In the genomic region with DNA sequence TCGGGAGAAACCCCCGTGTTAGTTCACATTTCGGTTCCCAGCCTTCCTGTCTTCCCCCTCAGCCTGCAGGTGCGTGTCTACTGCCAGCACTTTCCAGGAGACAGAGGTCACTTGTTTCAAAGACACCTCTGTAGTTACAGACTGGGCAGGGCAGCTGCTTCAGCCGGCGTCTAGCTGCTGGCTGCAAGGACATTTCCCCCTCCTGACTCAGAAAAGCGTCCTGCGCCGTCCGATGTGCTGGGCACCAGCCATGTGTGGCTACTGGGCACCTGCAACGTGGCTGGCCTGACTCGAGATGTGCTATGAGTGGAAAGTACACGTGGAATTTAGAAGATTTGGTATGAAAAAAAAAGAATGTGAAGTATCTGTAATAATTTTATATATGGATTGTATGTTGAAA, we compare ENCODE assay signal across 14 cellular contexts. TPM values are rescaled to one million over a fixed set of nuclear protein-coding genes. Genes with fewer than 3 reads are reported as not detected.
DNase-seq lines count a peak whose midpoint lies in the region; ATAC-seq, FAIRE-seq and TF ChIP-seq lines count a peak whose summit lies in the region.
"Had no signal": no experiment of that assay in that cellular context is flagged by ENCODE, and none has a peak within 500 bp of the region (broad histone marks: within the 10 kb centered on the region; RNA-seq: fewer than 3 reads in every experiment).

No MANE protein-coding gene starts in this region.

- TF ChIP-seq CTCF in astrocyte (IDR thresholded peaks at IDR 0.05; ENCODE audit: insufficient read depth, low read depth, low read length), result no peak
- no peak for TF ChIP-seq CTCF in parathyroid adenoma (IDR thresholded peaks at IDR 0.05)
- no peak for TF ChIP-seq CTCF in foreskin keratinocyte (conservative IDR thresholded peaks at IDR 0.05)
- TF ChIP-seq CTCF in activated CD8-positive, alpha-beta T cell treated with anti-CD3 and anti-CD28 coated beads for 36 hours (IDR thresholded peaks at IDR 0.05), result no peak

- no peaks in the 10 kb centered on the region for H4K20me1 ChIP-seq in BLaER1
- peaks cover 100% of the 10 kb centered on the region for H4K20me1 ChIP-seq in astrocyte (ENCODE audit: insufficient read depth, low read length)

- FAIRE-seq in astrocyte (lab: Jason Lieb, UNC) (no peak), islet of Langerhans (lab: Jason Lieb, UNC) (peak; percentile 36)
- FAIRE-seq: G401.6 had no signal

- peak overlapping the region; percentile 100 for H3K27ac ChIP-seq in BLaER1
- peak overlapping the region; percentile 47 for H3K27ac ChIP-seq in astrocyte (ENCODE audit: low read depth, low read length)
- peak overlapping the region; percentile 83 for H3K27ac ChIP-seq in parathyroid adenoma
- no peak overlapping the region for H3K27ac ChIP-seq in foreskin keratinocyte
- H3K27ac ChIP-seq: tibial nerve had no signal

- intact Hi-C loops in activated CD8-positive, alpha-beta T cell treated with anti-CD3 and anti-CD28 coated beads for 36 hours (cut with micrococcal nuclease), result no loop called here

- H2AFZ ChIP-seq in astrocyte (ENCODE audit: low read depth, low read length) (no peak overlapping the region), parathyroid adenoma (no peak overlapping the region)

- H3K4me1 ChIP-seq in BLaER1, result peaks cover 100% of the 10 kb centered on the region
- H3K4me1 ChIP-seq in astrocyte (ENCODE audit: insufficient read depth, low read length), result peaks cover 16% of the 10 kb centered on the region
- H3K4me1 ChIP-seq in parathyroid adenoma, result peaks cover 57% of the 10 kb centered on the region
- H3K4me1 ChIP-seq in foreskin keratinocyte, result no peaks in the 10 kb centered on the region

- H3K79me2 ChIP-seq in astrocyte (ENCODE audit: insufficient read depth, low read length), result peaks cover 99% of the 10 kb centered on the region
- peaks cover 68% of the 10 kb centered on the region for H3K79me2 ChIP-seq in parathyroid adenoma

- peaks cover 4% of the 10 kb centered on the region for H3K36me3 Mint-ChIP-seq in astrocyte (ENCODE audit: low read depth, unreplicated experiment)
- H3K36me3 Mint-ChIP-seq in activated naive CD8-positive, alpha-beta T cell treated with anti-CD3 and anti-CD28 coated beads for 36 hours, result no peaks in the 10 kb centered on the region
- H3K36me3 Mint-ChIP-seq in activated CD8-positive, alpha-beta T cell treated with anti-CD3 and anti-CD28 coated beads for 36 hours (ENCODE audit: low read depth), result peaks cover 4% of the 10 kb centered on the region

- H3K27me3 Mint-ChIP-seq in astrocyte (ENCODE audit: low read depth, unreplicated experiment), result no peaks in the 10 kb centered on the region
- H3K27me3 Mint-ChIP-seq in activated naive CD8-positive, alpha-beta T cell treated with anti-CD3 and anti-CD28 coated beads for 36 hours, result no peaks in the 10 kb centered on the region
- no peaks in the 10 kb centered on the region for H3K27me3 Mint-ChIP-seq in activated CD8-positive, alpha-beta T cell treated with anti-CD3 and anti-CD28 coated beads for 36 hours

- H3K4me1 Mint-ChIP-seq in astrocyte (ENCODE audit: low read depth, unreplicated experiment), result peaks cover 22% of the 10 kb centered on the region
- H3K4me1 Mint-ChIP-seq in activated naive CD8-positive, alpha-beta T cell treated with anti-CD3 and anti-CD28 coated beads for 36 hours, result peaks cover 7% of the 10 kb centered on the region
- H3K4me1 Mint-ChIP-seq in activated CD8-positive, alpha-beta T cell treated with anti-CD3 and anti-CD28 coated beads for 36 hours (ENCODE audit: low read depth), result peaks cover 5% of the 10 kb centered on the region

- DNase-seq in astrocyte (ENCODE audit: low read depth) (peak; percentile 22), foreskin keratinocyte (no peak)
- no peak for DNase-seq in activated naive CD8-positive, alpha-beta T cell treated with anti-CD3 and anti-CD28 coated beads for 36 hours
- no peak for DNase-seq in activated CD8-positive, alpha-beta T cell treated with anti-CD3 and anti-CD28 coated beads for 36 hours
- DNase-seq: KBM-7, NCI-H1105 treated with DMSO at 0.1 percent for 48 hours, NCI-H446 treated with DMSO at 0.1 percent for 48 hours had no signal

- no peaks in the 10 kb centered on the region for H3K9me3 Mint-ChIP-seq in astrocyte (ENCODE audit: unreplicated experiment)
- no peaks in the 10 kb centered on the region for H3K9me3 Mint-ChIP-seq in activated naive CD8-positive, alpha-beta T cell treated with anti-CD3 and anti-CD28 coated beads for 36 hours
- H3K9me3 Mint-ChIP-seq in activated CD8-positive, alpha-beta T cell treated with anti-CD3 and anti-CD28 coated beads for 36 hours, result no peaks in the 10 kb centered on the region

- ATAC-seq in foreskin keratinocyte (no peak), HG03045 (IDR thresholded peaks at IDR 0.05; ENCODE audit: unreplicated experiment) (no peak)
- ATAC-seq in activated CD8-positive, alpha-beta T cell treated with anti-CD3 and anti-CD28 coated beads for 36 hours, result no peak

- POLR2A ChIA-PET in activated CD8-positive, alpha-beta T cell treated with anti-CD3 and anti-CD28 coated beads for 36 hours (lab: Charles Lee), result no interaction called here

- CTCF ChIA-PET in activated CD8-positive, alpha-beta T cell treated with anti-CD3 and anti-CD28 coated beads for 36 hours (lab: Charles Lee), result no interaction called here

- H3K9me3 ChIP-seq in BLaER1 (no peaks in the 10 kb centered on the region), astrocyte (ENCODE audit: insufficient read depth, low read depth, low read length) (no peaks in the 10 kb centered on the region), parathyroid adenoma (ENCODE audit: control insufficient read depth, low read length) (no peaks in the 10 kb centered on the region)
- H3K9me3 ChIP-seq: tibial nerve had no signal

- peak overlapping the region; percentile 70 for H3K27ac Mint-ChIP-seq in astrocyte (ENCODE audit: unreplicated experiment)
- H3K27ac Mint-ChIP-seq in activated naive CD8-positive, alpha-beta T cell treated with anti-CD3 and anti-CD28 coated beads for 36 hours, result no peak overlapping the region
- H3K27ac Mint-ChIP-seq in activated CD8-positive, alpha-beta T cell treated with anti-CD3 and anti-CD28 coated beads for 36 hours, result no peak overlapping the region

- H3K4me3 ChIP-seq in BLaER1 (peak overlapping the region; percentile 30; the same call in 1 of the 2 replicates), astrocyte (ENCODE audit: insufficient read depth, low read depth, low read length) (no peak overlapping the region), parathyroid adenoma (ENCODE audit: low read depth, low read length) (no peak overlapping the region)
- H3K4me3 ChIP-seq: tibial nerve had no signal

- H3K9ac ChIP-seq in BLaER1 (peak overlapping the region; percentile 92), astrocyte (ENCODE audit: low read length) (peak overlapping the region; percentile 41), parathyroid adenoma (no peak overlapping the region)

- no peak overlapping the region for H3K4me3 Mint-ChIP-seq in astrocyte (ENCODE audit: unreplicated experiment)
- H3K4me3 Mint-ChIP-seq in activated naive CD8-positive, alpha-beta T cell treated with anti-CD3 and anti-CD28 coated beads for 36 hours, result no peak overlapping the region
- H3K4me3 Mint-ChIP-seq in activated CD8-positive, alpha-beta T cell treated with anti-CD3 and anti-CD28 coated beads for 36 hours, result no peak overlapping the region

- no peaks in the 10 kb centered on the region for H3K27me3 ChIP-seq in BLaER1
- H3K27me3 ChIP-seq in astrocyte (ENCODE audit: insufficient read depth, low read length), result no peaks in the 10 kb centered on the region
- H3K27me3 ChIP-seq in parathyroid adenoma (ENCODE audit: control insufficient read depth, insufficient read depth, low read length), result no peaks in the 10 kb centered on the region
- no peaks in the 10 kb centered on the region for H3K27me3 ChIP-seq in foreskin keratinocyte
- H3K27me3 ChIP-seq: tibial nerve had no signal

- H3K36me3 ChIP-seq in BLaER1, result peaks cover 36% of the 10 kb centered on the region
- peaks cover 20% of the 10 kb centered on the region for H3K36me3 ChIP-seq in astrocyte (ENCODE audit: insufficient read depth, low read length)
- H3K36me3 ChIP-seq in parathyroid adenoma (ENCODE audit: control insufficient read depth, insufficient read depth, low read length), result no peaks in the 10 kb centered on the region

- H3K4me2 ChIP-seq in BLaER1 (peak overlapping the region; percentile 96), astrocyte (ENCODE audit: low read length) (peak overlapping the region; percentile 36), parathyroid adenoma (ENCODE audit: low read length) (no peak overlapping the region)

RNA-seq across cellular contexts. Expression of a gene that starts 37.6 kb away (rescaled TPM):
- total RNA-seq in astrocyte (347 and 392 TPM in 2 replicates), foreskin keratinocyte (107 and 109 TPM in 2 replicates)
- 10 to 100 TPM; 24.0 to 26.5 TPM for total RNA-seq in activated naive CD8-positive, alpha-beta T cell treated with anti-CD3 and anti-CD28 coated beads for 36 hours
- polyA plus RNA-seq in foreskin keratinocyte, result 51.9 and 56.6 TPM in 2 replicates
- 10 to 100 TPM; 35.2 to 35.9 TPM for total RNA-seq in activated CD8-positive, alpha-beta T cell treated with anti-CD3 and anti-CD28 coated beads for 36 hours

RNA-seq across cellular contexts. Expression of a gene that starts 55.3 kb away (rescaled TPM):
- total RNA-seq in astrocyte (not detected in 2 replicates), foreskin keratinocyte (not detected in 2 replicates)
- not detected for total RNA-seq in activated naive CD8-positive, alpha-beta T cell treated with anti-CD3 and anti-CD28 coated beads for 36 hours
- polyA plus RNA-seq in foreskin keratinocyte, result not detected in 2 replicates
- not detected for total RNA-seq in activated CD8-positive, alpha-beta T cell treated with anti-CD3 and anti-CD28 coated beads for 36 hours
- total RNA-seq: activated CD8-positive, alpha-beta memory T cell treated with anti-CD3 and anti-CD28 coated beads for 36 hours; tibial nerve had no signal
